8 cellular contexts compared by ENCODE assay signal in genomic region chr20:50165687-50166554, GRCh38. TPM values are rescaled to one million over a fixed set of nuclear protein-coding genes. Genes with fewer than 3 reads are reported as not detected.
DNase-seq lines count a peak whose midpoint lies in the region; ATAC-seq lines count a peak whose summit lies in the region.

No MANE protein-coding gene starts in this region.

- no peaks in the 10 kb centered on the region for H3K36me3 Mint-ChIP-seq in activated CD4-positive, alpha-beta T cell treated with anti-CD3 and anti-CD28 coated beads, Interleukin-2, amount 10 ng/mL, durations not matched to agents 24 days and 14 days (ENCODE audit: low read depth)
- H3K36me3 Mint-ChIP-seq in dendritic cell treated with granulocyte-macrophage colony-stimulating factor and Interleukin-4, amounts not matched to agents 40 ng/mL and 50 ng/mL, for 4 days (ENCODE audit: low read depth): no peaks in the 10 kb centered on the region

- DNase-seq in AG08396 (ENCODE audit: low spot score) (peak; percentile 97), NCI-H524 (lab: John Stamatoyannopoulos, UW) (peak; percentile 98 to 99), left lobe of liver (ENCODE audit: low spot score) (peak; percentile 91)
- DNase-seq in activated CD4-positive, alpha-beta T cell treated with anti-CD3 and anti-CD28 coated beads, Interleukin-2, amount 10 ng/mL, durations not matched to agents 24 days and 14 days: peak; percentile 90
- peak; percentile 86 for DNase-seq in stimulated activated CD4-positive, alpha-beta T cell treated with anti-CD3 and anti-CD28 coated beads, Interleukin-2, amount 100 ng/mL, for 24 hours

- no peaks in the 10 kb centered on the region for H3K9me3 Mint-ChIP-seq in activated CD4-positive, alpha-beta T cell treated with anti-CD3 and anti-CD28 coated beads, Interleukin-2, amount 10 ng/mL, durations not matched to agents 24 days and 14 days
- H3K9me3 Mint-ChIP-seq in dendritic cell treated with granulocyte-macrophage colony-stimulating factor and Interleukin-4, amounts not matched to agents 40 ng/mL and 50 ng/mL, for 4 days: no peaks in the 10 kb centered on the region

- intact Hi-C loops in activated CD4-positive, alpha-beta T cell treated with anti-CD3 and anti-CD28 coated beads, Interleukin-2, amount 10 ng/mL, durations not matched to agents 24 days and 14 days (cut with micrococcal nuclease): loop anchor here (1.0 to 5.0 kb wide), 3 partner anchors 13 to 184 kb away; partner anchors contain the start of genes PEDS1 and SNAI1
- intact Hi-C loops in dendritic cell treated with granulocyte-macrophage colony-stimulating factor and Interleukin-4, amounts not matched to agents 40 ng/mL and 50 ng/mL, for 4 days (cut with micrococcal nuclease): loop anchor here (2.0 kb wide), 1 partner anchor 13 kb away; the partner anchor contains the start of gene PEDS1

- peaks cover 14% of the 10 kb centered on the region for H3K4me1 Mint-ChIP-seq in activated CD4-positive, alpha-beta T cell treated with anti-CD3 and anti-CD28 coated beads, Interleukin-2, amount 10 ng/mL, durations not matched to agents 24 days and 14 days
- peaks cover 32% of the 10 kb centered on the region for H3K4me1 Mint-ChIP-seq in dendritic cell treated with granulocyte-macrophage colony-stimulating factor and Interleukin-4, amounts not matched to agents 40 ng/mL and 50 ng/mL, for 4 days (ENCODE audit: low read depth)

- peak overlapping the region; percentile 88 for H3K27ac Mint-ChIP-seq in activated CD4-positive, alpha-beta T cell treated with anti-CD3 and anti-CD28 coated beads, Interleukin-2, amount 10 ng/mL, durations not matched to agents 24 days and 14 days
- peak overlapping the region; percentile 97 for H3K27ac Mint-ChIP-seq in dendritic cell treated with granulocyte-macrophage colony-stimulating factor and Interleukin-4, amounts not matched to agents 40 ng/mL and 50 ng/mL, for 4 days

- ATAC-seq in GM19025 (IDR thresholded peaks at IDR 0.05; ENCODE audit: low read depth, unreplicated experiment) (peak; percentile 85), HG03432 (IDR thresholded peaks at IDR 0.05; ENCODE audit: unreplicated experiment) (peak; percentile 95), left lobe of liver (peak; percentile 90)

- H3K27me3 Mint-ChIP-seq in activated CD4-positive, alpha-beta T cell treated with anti-CD3 and anti-CD28 coated beads, Interleukin-2, amount 10 ng/mL, durations not matched to agents 24 days and 14 days: peaks cover 2% of the 10 kb centered on the region
- H3K27me3 Mint-ChIP-seq in dendritic cell treated with granulocyte-macrophage colony-stimulating factor and Interleukin-4, amounts not matched to agents 40 ng/mL and 50 ng/mL, for 4 days: peaks cover 3% of the 10 kb centered on the region

- H3K4me3 Mint-ChIP-seq in activated CD4-positive, alpha-beta T cell treated with anti-CD3 and anti-CD28 coated beads, Interleukin-2, amount 10 ng/mL, durations not matched to agents 24 days and 14 days: peak overlapping the region; percentile 75
- peak overlapping the region; percentile 72 for H3K4me3 Mint-ChIP-seq in dendritic cell treated with granulocyte-macrophage colony-stimulating factor and Interleukin-4, amounts not matched to agents 40 ng/mL and 50 ng/mL, for 4 days

RNA-seq across cellular contexts. Expression of gene PEDS1, which starts 12.4 kb away (rescaled TPM):
- total RNA-seq in activated CD4-positive, alpha-beta T cell treated with anti-CD3 and anti-CD28 coated beads, Interleukin-2, amount 10 ng/mL, durations not matched to agents 24 days and 14 days: 26.3 and 30.2 TPM in 2 replicates
- total RNA-seq in left lobe of liver: 9.1 TPM

RNA-seq across cellular contexts. Expression of gene CEBPB, which starts 24.7 kb away (rescaled TPM):
- total RNA-seq in activated CD4-positive, alpha-beta T cell treated with anti-CD3 and anti-CD28 coated beads, Interleukin-2, amount 10 ng/mL, durations not matched to agents 24 days and 14 days: 45.5 and 45.9 TPM in 2 replicates
- 215 TPM for total RNA-seq in left lobe of liver

RNA-seq across cellular contexts. Expression of gene UBE2V1, which starts 53.0 kb away (rescaled TPM):
- 142 and 153 TPM in 2 replicates for total RNA-seq in activated CD4-positive, alpha-beta T cell treated with anti-CD3 and anti-CD28 coated beads, Interleukin-2, amount 10 ng/mL, durations not matched to agents 24 days and 14 days
- 30.9 TPM for total RNA-seq in left lobe of liver

Comparison
In these comparisons a context has a peak if more than half of its experiments do, and no peak if none do; other contexts are left out.
1. Peak in every context shown above with its lines: DNase-seq and ATAC-seq.